In genomic region chr3:100007313-100007712, GRCh38 we compare ENCODE assay signal across 16 cellular contexts.
"Had no signal": no experiment of that assay in that cellular context is flagged by ENCODE, and none has a peak within 500 bp of the region (broad histone marks: within the 10 kb centered on the region; RNA-seq: fewer than 3 reads in every experiment).

No MANE protein-coding gene starts in this region.

- H3K36me3 ChIP-seq: prostate gland, thyroid gland, vagina had no signal

- H3K9me3 ChIP-seq: body of pancreas, prostate gland, thyroid gland, vagina had no signal

- DNase-seq: activated CD4-positive, alpha-beta T cell treated with anti-CD3 and anti-CD28 coated beads, Interleukin-2, amount 50 U/mL, for 48 hours; activated naive CD4-positive, alpha-beta T cell treated with anti-CD3 and anti-CD28 coated beads, Interleukin-2, amount 10 ng/mL, durations not matched to agents 7 days and 5 days; activated T-cell treated with anti-CD3 and anti-CD28 coated beads, Interleukin-2, amount 50 U/mL, for 24 hours; body of pancreas; central memory CD4-positive, alpha-beta T cell; cortex of kidney; effector CD4-positive, alpha-beta T cell; foreskin keratinocyte; head of caudate nucleus; left colon; T-helper 1 cell; thyroid gland; WERI-Rb-1 had no signal

- ATAC-seq: body of pancreas; foreskin keratinocyte; stimulated activated effector memory CD8-positive, alpha-beta T cell treated with anti-CD3 and anti-CD28 coated beads, Interleukin-12 subunit alpha, Interleukin-12 subunit beta, amount 100 ng/mL, for 72 hours had no signal

- H3K4me3 ChIP-seq: body of pancreas, prostate gland, thyroid gland, vagina had no signal

- H3K27ac ChIP-seq: foreskin keratinocyte, prostate gland, thyroid gland, WERI-Rb-1 had no signal

- H3K4me1 ChIP-seq: prostate gland had no signal

- H3K27me3 ChIP-seq: body of pancreas, foreskin keratinocyte, thyroid gland, vagina had no signal
